In the genomic region with DNA sequence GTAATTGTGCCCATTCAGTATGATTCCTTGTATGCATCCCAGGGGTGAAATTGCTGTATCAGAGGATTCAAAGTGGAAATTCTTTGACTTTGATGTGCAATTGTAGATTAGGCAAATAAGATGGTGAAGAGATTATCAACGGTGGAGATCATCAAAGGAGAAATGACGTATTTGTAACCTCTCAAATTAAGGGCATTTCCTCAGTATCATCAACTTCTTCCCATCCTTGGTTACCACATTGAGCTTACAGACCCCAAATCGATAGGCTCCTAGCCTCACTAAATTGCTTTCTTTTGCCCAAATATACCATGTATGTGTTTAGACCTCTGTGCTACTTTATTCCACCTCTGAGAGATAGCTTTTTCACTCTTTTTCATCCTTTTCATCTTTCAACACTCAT, we compare ENCODE assay signal across 28 cellular contexts.
DNase-seq lines count a peak whose midpoint lies in the region; ATAC-seq and TF ChIP-seq lines count a peak whose summit lies in the region.
"Had no signal": no experiment of that assay in that cellular context is flagged by ENCODE, and none has a peak within 500 bp of the region (broad histone marks: within the 10 kb centered on the region; RNA-seq: fewer than 3 reads in every experiment).

No MANE protein-coding gene starts in this region.

- peaks cover 55% of the 10 kb centered on the region for H3K4me1 Mint-ChIP-seq in activated T-cell treated with anti-CD3 and anti-CD28 coated beads, Interleukin-2, amount 50 U/mL, for 72 hours (ENCODE audit: low read depth)
- peaks cover 63 to 91% (median 91%) of the 10 kb centered on the region in 3 donors for H3K4me1 Mint-ChIP-seq in CD8-positive, alpha-beta memory T cell
- peaks cover 78% of the 10 kb centered on the region for H3K4me1 Mint-ChIP-seq in activated naive CD8-positive, alpha-beta T cell (ENCODE audit: low read depth)
- H3K4me1 Mint-ChIP-seq in neural crest cell = peaks cover 20% of the 10 kb centered on the region
- H3K4me1 Mint-ChIP-seq: nephron had no signal

- CTCF ChIA-PET in CD8-positive, alpha-beta memory T cell (lab: Charles Lee) = interaction anchor here (1.3 to 2.1 kb wide), 2 partner anchors 18 to 21 kb away, joined by 3 to 6 read pairs; no protein-coding TSS in a partner anchor

- H3K36me3 Mint-ChIP-seq in activated T-cell treated with anti-CD3 and anti-CD28 coated beads, Interleukin-2, amount 50 U/mL, for 72 hours (ENCODE audit: insufficient read depth in 2 of 2) = peaks cover 0 to 2% of the 10 kb centered on the region in 2 donors
- H3K36me3 Mint-ChIP-seq in CD8-positive, alpha-beta memory T cell = no peaks in the 10 kb centered on the region
- H3K36me3 Mint-ChIP-seq in activated naive CD8-positive, alpha-beta T cell = peaks cover 6% of the 10 kb centered on the region
- no peaks in the 10 kb centered on the region for H3K36me3 Mint-ChIP-seq in neural crest cell (ENCODE audit: low read depth)
- H3K36me3 Mint-ChIP-seq: type B pancreatic cell had no signal

- no peaks in the 10 kb centered on the region for H3K27me3 Mint-ChIP-seq in activated T-cell treated with anti-CD3 and anti-CD28 coated beads, Interleukin-2, amount 50 U/mL, for 72 hours (ENCODE audit: low read depth)
- H3K27me3 Mint-ChIP-seq in CD8-positive, alpha-beta memory T cell = no peaks in the 10 kb centered on the region
- H3K27me3 Mint-ChIP-seq in activated naive CD8-positive, alpha-beta T cell = no peaks in the 10 kb centered on the region
- H3K27me3 Mint-ChIP-seq in neural crest cell (ENCODE audit: low read depth) = no peaks in the 10 kb centered on the region
- H3K27me3 Mint-ChIP-seq: B cell had no signal

- H3K27ac ChIP-seq in CD8-positive, alpha-beta memory T cell (ENCODE audit: low read depth, low read length) = peak overlapping the region; percentile 71
- H3K27ac ChIP-seq: brain microvascular endothelial cell, epithelial cell of prostate, ovary had no signal

- no peaks in the 10 kb centered on the region for H3K27me3 ChIP-seq in CD8-positive, alpha-beta memory T cell (ENCODE audit: insufficient read depth, low read length, poor library complexity, severe bottlenecking)
- H3K27me3 ChIP-seq: brain microvascular endothelial cell, ovary had no signal

- H3K9me3 ChIP-seq in CD8-positive, alpha-beta memory T cell (ENCODE audit: low read length) = no peaks in the 10 kb centered on the region
- H3K9me3 ChIP-seq: ovary had no signal

- no peak for TF ChIP-seq CTCF in neural crest cell (conservative IDR thresholded peaks at IDR 0.05)

- DNase-seq in activated T-cell treated with anti-CD3 and anti-CD28 coated beads, Interleukin-2, amount 50 U/mL, for 72 hours = no peak
- DNase-seq in activated T-cell treated with anti-CD3 and anti-CD28 coated beads for 4 hours (no peak), neural crest cell (ENCODE audit: low read depth, low spot score) (no peak), SK-N-DZ (ENCODE audit: low spot score) (no peak)
- DNase-seq in CD8-positive, alpha-beta memory T cell = peak in 2 of 5 donors; percentile 28 to 47
- DNase-seq: activated CD4-positive, CD25-positive, alpha-beta regulatory T cell; amniotic stem cell; brain microvascular endothelial cell; Calu3; DND-41; head of caudate nucleus; IMR-90; NCI-H1694 treated with DMSO at 0.1 percent for 48 hours; NCI-H2171 treated with DMSO at 0.1 percent for 48 hours; NCI-H524 treated with DMSO at 0.1 percent for 48 hours; NK-92 treated with Interleukin-12 subunit alpha and Interleukin-12 subunit beta, amount 100 ng/mL, for 24 hours; ovary; SHP77 treated with DMSO at 0.1 percent for 48 hours; stimulated activated CD4-positive, alpha-beta T cell treated with anti-CD3 and anti-CD28 coated beads, Interleukin-2, amount 100 ng/mL, for 24 hours had no signal

- peaks cover 85% of the 10 kb centered on the region for H3K4me1 ChIP-seq in CD8-positive, alpha-beta memory T cell (ENCODE audit: insufficient read depth, low read length)

- no peaks in the 10 kb centered on the region for H3K36me3 ChIP-seq in CD8-positive, alpha-beta memory T cell (ENCODE audit: insufficient read depth, low read length)
- H3K36me3 ChIP-seq: brain microvascular endothelial cell, ovary had no signal

- no peak for ATAC-seq in activated T-cell treated with anti-CD3 and anti-CD28 coated beads, Interleukin-2, amount 50 U/mL, for 72 hours (replicated peaks in 1 of 2)
- ATAC-seq in HG02938 (IDR thresholded peaks at IDR 0.05; ENCODE audit: unreplicated experiment) = no peak
- ATAC-seq in HG03457 (IDR thresholded peaks at IDR 0.05; ENCODE audit: unreplicated experiment) = no peak
- ATAC-seq: Panc1 had no signal

- H3K27ac Mint-ChIP-seq in activated T-cell treated with anti-CD3 and anti-CD28 coated beads, Interleukin-2, amount 50 U/mL, for 72 hours = peak overlapping the region; percentile 59
- H3K27ac Mint-ChIP-seq in CD8-positive, alpha-beta memory T cell = peak overlapping the region; percentile 19 to 95 (median 90)
- H3K27ac Mint-ChIP-seq in activated naive CD8-positive, alpha-beta T cell = peak overlapping the region; percentile 85
- peak overlapping the region; percentile 0 for H3K27ac Mint-ChIP-seq in neural crest cell (ENCODE audit: unreplicated experiment)
- H3K27ac Mint-ChIP-seq: B cell, nephron, type B pancreatic cell had no signal

- POLR2A ChIA-PET in CD8-positive, alpha-beta memory T cell (lab: Charles Lee) = interaction anchor here (0.7 kb wide), 1 partner anchor 18 kb away, joined by 4 read pairs; no protein-coding TSS in a partner anchor

- peak overlapping the region; percentile 33 for H3K4me3 ChIP-seq in CD8-positive, alpha-beta memory T cell (ENCODE audit: low read length)
- H3K4me3 ChIP-seq: ovary, smooth muscle cell had no signal

- H3K9me3 Mint-ChIP-seq in activated T-cell treated with anti-CD3 and anti-CD28 coated beads, Interleukin-2, amount 50 U/mL, for 72 hours = peaks cover 1 to 7% of the 10 kb centered on the region in 2 donors
- H3K9me3 Mint-ChIP-seq in CD8-positive, alpha-beta memory T cell = no peaks in the 10 kb centered on the region
- H3K9me3 Mint-ChIP-seq in activated naive CD8-positive, alpha-beta T cell (ENCODE audit: low read depth) = peaks cover 5% of the 10 kb centered on the region
- peaks cover 4% of the 10 kb centered on the region for H3K9me3 Mint-ChIP-seq in neural crest cell
- H3K9me3 Mint-ChIP-seq: nephron had no signal

- peak overlapping the region in 1 of 2 donors; percentile 18 for H3K4me3 Mint-ChIP-seq in activated T-cell treated with anti-CD3 and anti-CD28 coated beads, Interleukin-2, amount 50 U/mL, for 72 hours
- H3K4me3 Mint-ChIP-seq in CD8-positive, alpha-beta memory T cell = peak overlapping the region; percentile 9 to 62 (median 37)
- peak overlapping the region; percentile 20 for H3K4me3 Mint-ChIP-seq in activated naive CD8-positive, alpha-beta T cell
- H3K4me3 Mint-ChIP-seq in neural crest cell = no peak overlapping the region
- H3K4me3 Mint-ChIP-seq: B cell, nephron, type B pancreatic cell had no signal

Comparison
In these comparisons a context has a peak if more than half of its experiments do, and no peak if none do; other contexts are left out.
1. H3K27ac Mint-ChIP-seq: peak in every context shown above with its lines; median percentile 90 in CD8-positive, alpha-beta memory T cell; 85 in activated naive CD8-positive, alpha-beta T cell; 59 in activated T-cell treated with anti-CD3 and anti-CD28 coated beads, Interleukin-2, amount 50 U/mL, for 72 hours; 0 in neural crest cell.